In the genomic region with DNA sequence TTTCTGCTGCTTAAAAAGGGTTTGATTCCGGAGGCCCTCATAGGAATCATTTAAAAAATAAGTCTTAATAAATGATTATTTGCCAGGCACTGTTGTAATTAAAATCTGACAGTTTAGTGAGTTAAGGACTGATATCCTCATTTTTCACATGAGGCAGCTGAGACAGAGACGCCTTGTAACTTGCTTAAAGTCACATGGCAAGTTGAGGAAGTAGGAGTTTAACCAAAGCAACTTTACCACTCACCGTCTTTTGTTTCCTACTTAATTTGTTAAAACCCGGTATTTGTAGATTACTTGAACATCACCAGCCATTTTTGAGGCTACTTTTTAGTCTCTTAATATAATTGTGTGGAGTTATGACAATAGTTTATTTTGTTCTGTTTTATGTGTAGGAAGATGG, we compare ENCODE assay signal across 18 cellular contexts. TPM values are rescaled to one million over a fixed set of nuclear protein-coding genes. Genes with fewer than 3 reads are reported as not detected.
DNase-seq lines count a peak whose midpoint lies in the region; ATAC-seq and TF ChIP-seq lines count a peak whose summit lies in the region.
"Had no signal": no experiment of that assay in that cellular context is flagged by ENCODE, and none has a peak within 500 bp of the region (broad histone marks: within the 10 kb centered on the region; RNA-seq: fewer than 3 reads in every experiment).

No MANE protein-coding gene starts in this region.

- peak overlapping the region; percentile 18 for H3K4me3 Mint-ChIP-seq in activated CD8-positive, alpha-beta memory T cell treated with anti-CD3 and anti-CD28 coated beads, Interleukin-2, amount 10 ng/mL, durations not matched to agents 7 days and 5 days
- peak overlapping the region; percentile 29 for H3K4me3 Mint-ChIP-seq in activated naive CD8-positive, alpha-beta T cell treated with anti-CD3 and anti-CD28 coated beads for 36 hours
- H3K4me3 Mint-ChIP-seq in nephron, result peak overlapping the region; percentile 10 to 51 (median 29)

- no peaks in the 10 kb centered on the region for H3K36me3 ChIP-seq in sigmoid colon

- CTCF ChIA-PET in activated CD8-positive, alpha-beta memory T cell treated with anti-CD3 and anti-CD28 coated beads, Interleukin-2, amount 10 ng/mL, durations not matched to agents 7 days and 5 days (lab: Charles Lee), result interaction anchor here (1.0 kb wide), 1 partner anchor 8 kb away, joined by 3 read pairs; no protein-coding TSS in a partner anchor

- TF ChIP-seq POLR2A in sigmoid colon (IDR thresholded peaks at IDR 0.05), result no peak

- no peak overlapping the region for H3K4me3 ChIP-seq in sigmoid colon
- H3K4me3 ChIP-seq: body of pancreas had no signal

- no peaks in the 10 kb centered on the region for H3K9me3 ChIP-seq in sigmoid colon
- H3K9me3 ChIP-seq: body of pancreas had no signal

- peaks cover 0 to 47% (median 33%) of the 10 kb centered on the region in 4 donors for H3K4me1 ChIP-seq in sigmoid colon

- intact Hi-C loops in sigmoid colon (cut with DNase I), result loop anchor here (5.0 to 10.0 kb wide), 4 partner anchors 41 to 451 kb away; a partner anchor contains a TSS

- DNase-seq in activated CD8-positive, alpha-beta memory T cell treated with anti-CD3 and anti-CD28 coated beads, Interleukin-2, amount 10 ng/mL, durations not matched to agents 7 days and 5 days, result no peak
- no peak for DNase-seq in activated CD8-positive, alpha-beta memory T cell treated with anti-CD3 and anti-CD28 coated beads for 24 hours
- DNase-seq in Kasumi-1 (lab: John Stamatoyannopoulos, UW), result peak; percentile 13 to 28
- DNase-seq in activated naive CD8-positive, alpha-beta T cell treated with anti-CD3 and anti-CD28 coated beads for 36 hours, result no peak
- no peak for DNase-seq in sigmoid colon
- no peak for DNase-seq in RPMI8226
- DNase-seq in GM13976 (ENCODE audit: low spot score), result no peak
- DNase-seq: ACHN; body of pancreas; effector memory CD4-positive, alpha-beta T cell; H7; NCI-H510A had no signal

- H3K27me3 ChIP-seq in sigmoid colon, result no peaks in the 10 kb centered on the region
- H3K27me3 ChIP-seq: body of pancreas had no signal

- no peaks in the 10 kb centered on the region for H3K27me3 Mint-ChIP-seq in activated CD8-positive, alpha-beta memory T cell treated with anti-CD3 and anti-CD28 coated beads, Interleukin-2, amount 10 ng/mL, durations not matched to agents 7 days and 5 days
- no peaks in the 10 kb centered on the region for H3K27me3 Mint-ChIP-seq in activated naive CD8-positive, alpha-beta T cell treated with anti-CD3 and anti-CD28 coated beads for 36 hours
- H3K27me3 Mint-ChIP-seq in nephron (ENCODE audit: low read depth), result no peaks in the 10 kb centered on the region
- H3K27me3 Mint-ChIP-seq: stimulated activated naive CD8-positive, alpha-beta T cell treated with anti-CD3 and anti-CD28 coated beads, Interleukin-15, Interleukin-2, amounts not matched to agents 100 ng/mL and 50 ng/mL, for 24 hours had no signal

- ATAC-seq in activated CD8-positive, alpha-beta memory T cell treated with anti-CD3 and anti-CD28 coated beads, Interleukin-2, amount 10 ng/mL, durations not matched to agents 7 days and 5 days, result no peak
- ATAC-seq: body of pancreas, sciatic nerve had no signal

- in situ Hi-C loops in GM13976 (cut with MboI; ENCODE audit: low sequenced_read_pairs, unreplicated experiment), result no loop called here

- H3K36me3 Mint-ChIP-seq in activated CD8-positive, alpha-beta memory T cell treated with anti-CD3 and anti-CD28 coated beads, Interleukin-2, amount 10 ng/mL, durations not matched to agents 7 days and 5 days, result peaks cover 16% of the 10 kb centered on the region
- peaks cover 12% of the 10 kb centered on the region for H3K36me3 Mint-ChIP-seq in activated naive CD8-positive, alpha-beta T cell treated with anti-CD3 and anti-CD28 coated beads for 36 hours
- peaks cover 6% of the 10 kb centered on the region for H3K36me3 Mint-ChIP-seq in nephron (ENCODE audit: low read depth)

- 60 to 81% methylated on average over 4 of the region's 4 CpGs for WGBS in sigmoid colon, 2 donors

- TF ChIP-seq CTCF in nephron (IDR thresholded peaks at IDR 0.05; ENCODE audit: unreplicated experiment in 3 of 3), result no peak
- no peak for TF ChIP-seq CTCF in sigmoid colon (IDR thresholded peaks at IDR 0.05)
- no peak for TF ChIP-seq CTCF in GM13976 (IDR thresholded peaks at IDR 0.05; ENCODE audit: borderline replicate concordance, control extremely low read depth, extremely low read depth, insufficient read depth, missing control alignments)

- H3K27ac Mint-ChIP-seq in activated CD8-positive, alpha-beta memory T cell treated with anti-CD3 and anti-CD28 coated beads, Interleukin-2, amount 10 ng/mL, durations not matched to agents 7 days and 5 days, result no peak overlapping the region
- no peak overlapping the region for H3K27ac Mint-ChIP-seq in activated naive CD8-positive, alpha-beta T cell treated with anti-CD3 and anti-CD28 coated beads for 36 hours
- H3K27ac Mint-ChIP-seq in nephron, result no peak overlapping the region
- H3K27ac Mint-ChIP-seq: activated T-helper 2 cell treated with anti-CD3 and anti-CD28 coated beads, Interferon-gamma antibody, Interleukin-2, Interleukin-4, amounts not matched to agents 10 μg/mL and 5 μg/mL and 100 μg/mL, durations not matched to agents 14 hours and 24 hours and 36 hours; stimulated activated naive CD8-positive, alpha-beta T cell treated with anti-CD3 and anti-CD28 coated beads, Interleukin-15, Interleukin-2, amounts not matched to agents 100 ng/mL and 50 ng/mL, for 24 hours; T-helper 1 cell treated with Interleukin-12 subunit alpha and Interleukin-12 subunit beta and Interleukin-4 antibody, amounts not matched to agents 30 μg/mL and 1 μg/mL, for 36 hours had no signal

- TF ChIP-seq EP300 in sigmoid colon (IDR thresholded peaks at IDR 0.05), result no peak

- H3K4me1 Mint-ChIP-seq in activated CD8-positive, alpha-beta memory T cell treated with anti-CD3 and anti-CD28 coated beads, Interleukin-2, amount 10 ng/mL, durations not matched to agents 7 days and 5 days, result peaks cover 43% of the 10 kb centered on the region
- H3K4me1 Mint-ChIP-seq in activated naive CD8-positive, alpha-beta T cell treated with anti-CD3 and anti-CD28 coated beads for 36 hours, result peaks cover 40% of the 10 kb centered on the region
- peaks cover 39% of the 10 kb centered on the region for H3K4me1 Mint-ChIP-seq in nephron

- no peaks in the 10 kb centered on the region for H3K9me3 Mint-ChIP-seq in activated CD8-positive, alpha-beta memory T cell treated with anti-CD3 and anti-CD28 coated beads, Interleukin-2, amount 10 ng/mL, durations not matched to agents 7 days and 5 days (ENCODE audit: low read depth)
- H3K9me3 Mint-ChIP-seq in activated naive CD8-positive, alpha-beta T cell treated with anti-CD3 and anti-CD28 coated beads for 36 hours, result no peaks in the 10 kb centered on the region
- H3K9me3 Mint-ChIP-seq in nephron, result no peaks in the 10 kb centered on the region
- H3K9me3 Mint-ChIP-seq: activated T-helper 2 cell treated with anti-CD3 and anti-CD28 coated beads, Interferon-gamma antibody, Interleukin-2, Interleukin-4, amounts not matched to agents 10 μg/mL and 5 μg/mL and 100 μg/mL, durations not matched to agents 14 hours and 24 hours and 36 hours; stimulated activated naive CD8-positive, alpha-beta T cell treated with anti-CD3 and anti-CD28 coated beads, Interleukin-15, Interleukin-2, amounts not matched to agents 100 ng/mL and 50 ng/mL, for 24 hours; T-helper 1 cell treated with Interleukin-12 subunit alpha and Interleukin-12 subunit beta and Interleukin-4 antibody, amounts not matched to agents 30 μg/mL and 1 μg/mL, for 36 hours had no signal

- H3K27ac ChIP-seq in sigmoid colon, result no peak overlapping the region
- H3K27ac ChIP-seq: body of pancreas had no signal

RNA-seq across cellular contexts. Expression of a gene that starts 2.4 kb away (rescaled TPM):
- 10 to 100 TPM in 1 of 2 experiments, 1 to 10 TPM in 1; 7.6 to 18.1 TPM for total RNA-seq in activated CD8-positive, alpha-beta memory T cell treated with anti-CD3 and anti-CD28 coated beads, Interleukin-2, amount 10 ng/mL, durations not matched to agents 7 days and 5 days
- 10 to 100 TPM; 14.0 to 15.8 TPM for total RNA-seq in activated naive CD8-positive, alpha-beta T cell treated with anti-CD3 and anti-CD28 coated beads for 36 hours
- 1 to 10 TPM; 4.4 to 6.0 (median 5.2) TPM for total RNA-seq in sigmoid colon
- polyA plus RNA-seq in sigmoid colon, result 10 to 100 TPM in 1 of 3 donors, 1 to 10 TPM in 2; 7.1 to 14.6 (median 7.8) TPM

RNA-seq across cellular contexts. Expression of a gene that starts 49.8 kb away (rescaled TPM):
- total RNA-seq in activated CD8-positive, alpha-beta memory T cell treated with anti-CD3 and anti-CD28 coated beads, Interleukin-2, amount 10 ng/mL, durations not matched to agents 7 days and 5 days, result 100 to 1,000 TPM; 492 to 862 TPM
- total RNA-seq in activated naive CD8-positive, alpha-beta T cell treated with anti-CD3 and anti-CD28 coated beads for 36 hours, result 100 to 1,000 TPM; 749 TPM
- 100 to 1,000 TPM in 3 of 4 donors, 10 to 100 TPM in 1; 98.7 to 178 (median 149) TPM for total RNA-seq in sigmoid colon
- polyA plus RNA-seq in sigmoid colon, result 10 to 100 TPM in 1 of 3 donors, 1 to 10 TPM in 2; 7.8 to 35.0 (median 8.6) TPM

RNA-seq across cellular contexts. Expression of a gene that starts 56.1 kb away (rescaled TPM):
- total RNA-seq in activated CD8-positive, alpha-beta memory T cell treated with anti-CD3 and anti-CD28 coated beads, Interleukin-2, amount 10 ng/mL, durations not matched to agents 7 days and 5 days, result not detected
- total RNA-seq in activated naive CD8-positive, alpha-beta T cell treated with anti-CD3 and anti-CD28 coated beads for 36 hours, result not detected
- not detected for total RNA-seq in sigmoid colon
- polyA plus RNA-seq in sigmoid colon, result not detected
- total RNA-seq: activated T-helper 2 cell treated with anti-CD3 and anti-CD28 coated beads, Interferon-gamma antibody, Interleukin-2, Interleukin-4, amounts not matched to agents 10 μg/mL and 5 μg/mL and 100 μg/mL, durations not matched to agents 14 hours and 24 hours and 36 hours; body of pancreas; lower leg skin; sciatic nerve had no signal

Comparison
In these comparisons a context has a peak if more than half of its experiments do, and no peak if none do; other contexts are left out.
1. DNase-seq: peak in Kasumi-1 (2 of 2); none in activated CD8-positive, alpha-beta memory T cell treated with anti-CD3 and anti-CD28 coated beads, Interleukin-2, amount 10 ng/mL, durations not matched to agents 7 days and 5 days (single experiment), activated CD8-positive, alpha-beta memory T cell treated with anti-CD3 and anti-CD28 coated beads for 24 hours (single experiment), activated naive CD8-positive, alpha-beta T cell treated with anti-CD3 and anti-CD28 coated beads for 36 hours (single experiment), sigmoid colon (single experiment), RPMI8226 (single experiment) and GM13976 (single experiment).
2. Peak in every context shown above with its lines, with median percentiles within 50 percentile points of each other: H3K4me3 Mint-ChIP-seq.